In genomic region chr10:73744690-73744994, GRCh38 we compare ENCODE assay signal across 8 cellular contexts. TPM values are rescaled to one million over a fixed set of nuclear protein-coding genes. Genes with fewer than 3 reads are reported as not detected.
DNase-seq lines count a peak whose midpoint lies in the region; ATAC-seq and TF ChIP-seq lines count a peak whose summit lies in the region.

No MANE protein-coding gene starts in this region.

- peak; percentile 53 for DNase-seq in A172 (ENCODE audit: low spot score)
- peak in 2 of 3 donors; percentile 56 to 77 for DNase-seq in Peyer's patch
- DNase-seq in left ventricle myocardium superior: peak; percentile 58
- DNase-seq in skeletal muscle cell (ENCODE audit: low read depth): peak; percentile 8
- no peak for DNase-seq in cerebellar nuclear complex (lab: John Stamatoyannopoulos, UW)

- H3K36me3 Mint-ChIP-seq in activated naive CD8-positive, alpha-beta T cell: peaks cover 13% of the 10 kb centered on the region

- intact Hi-C loops in left ventricle myocardium superior (cut with micrococcal nuclease): no loop called here

- TF ChIP-seq POLR2A in GM18505 (IDR thresholded peaks at IDR 0.05; ENCODE audit: borderline replicate concordance, extremely low read depth, insufficient read depth, insufficient read length) (no peak), Peyer's patch (IDR thresholded peaks at IDR 0.05) (no peak)

- peak; percentile 20 for ATAC-seq in GM18505 (IDR thresholded peaks at IDR 0.05; ENCODE audit: unreplicated experiment)
- ATAC-seq in HG03045 (IDR thresholded peaks at IDR 0.05; ENCODE audit: unreplicated experiment): peak; percentile 31
- ATAC-seq in left ventricle myocardium superior: peak; percentile 16

- H3K4me3 ChIP-seq in Peyer's patch (peak overlapping the region; percentile 61 to 84 (median 71)), skeletal muscle cell (ENCODE audit: low read depth, low read length) (peak overlapping the region; percentile 84)

- H3K27ac ChIP-seq in Peyer's patch: peak overlapping the region; percentile 86 to 93 (median 88)

- H3K36me3 ChIP-seq in Peyer's patch: peaks cover 0 to 51% (median 0%) of the 10 kb centered on the region in 3 donors

- peak overlapping the region; percentile 96 for H3K4me3 Mint-ChIP-seq in activated naive CD8-positive, alpha-beta T cell

- peaks cover 0 to 36% (median 8%) of the 10 kb centered on the region in 4 donors for H3K4me1 ChIP-seq in Peyer's patch

- TF ChIP-seq CTCF in Peyer's patch (IDR thresholded peaks at IDR 0.05): no peak

- peak overlapping the region; percentile 100 for H3K27ac Mint-ChIP-seq in activated naive CD8-positive, alpha-beta T cell

- H3K9me3 ChIP-seq in Peyer's patch: no peaks in the 10 kb centered on the region

- no peaks in the 10 kb centered on the region for H3K9me3 Mint-ChIP-seq in activated naive CD8-positive, alpha-beta T cell (ENCODE audit: low read depth)

- no peaks in the 10 kb centered on the region for H3K27me3 ChIP-seq in Peyer's patch

- H3K27me3 Mint-ChIP-seq in activated naive CD8-positive, alpha-beta T cell: no peaks in the 10 kb centered on the region

- H3K4me1 Mint-ChIP-seq in activated naive CD8-positive, alpha-beta T cell (ENCODE audit: low read depth): peaks cover 38% of the 10 kb centered on the region

RNA-seq across cellular contexts. Expression of gene SEC24C, which starts 0.5 kb away (rescaled TPM):
- total RNA-seq in A172 (2014; rRNA removed; shearing (Covaris generic)): 79.0 and 83.2 TPM in 2 replicates
- total RNA-seq in Peyer's patch (10 to 100 TPM; 48.7 to 81.5 (median 79.9) TPM), left ventricle myocardium superior (50.5 TPM)

RNA-seq across cellular contexts. Expression of gene CHCHD1, which starts 37.2 kb away (rescaled TPM):
- 77.6 and 90.0 TPM in 2 replicates for total RNA-seq in A172 (2014; rRNA removed; shearing (Covaris generic))
- total RNA-seq in Peyer's patch (10 to 100 TPM in 3 of 4 donors, 1 to 10 TPM in 1; 9.9 to 36.8 (median 20.9) TPM), left ventricle myocardium superior (29.2 TPM)

RNA-seq across cellular contexts. Expression of gene ZSWIM8, which starts 40.8 kb away (rescaled TPM):
- total RNA-seq in A172 (2014; rRNA removed; shearing (Covaris generic)): 32.3 and 47.9 TPM in 2 replicates
- 100 to 1,000 TPM in 3 of 4 donors, 10 to 100 TPM in 1; 87.5 to 345 (median 187) TPM for total RNA-seq in Peyer's patch
- total RNA-seq in left ventricle myocardium superior: 53.9 TPM

RNA-seq across cellular contexts. Expression of gene AGAP5, which starts 46.7 kb away (rescaled TPM):
- total RNA-seq in A172 (2014; rRNA removed; shearing (Covaris generic)): 2.2 and 3.2 TPM in 2 replicates
- total RNA-seq in Peyer's patch (10 to 100 TPM; 11.6 to 23.3 (median 16.1) TPM), left ventricle myocardium superior (3.2 TPM)

Comparison
In these comparisons a context has a peak if more than half of its experiments do, and no peak if none do; other contexts are left out.
1. DNase-seq: peak in A172 (single experiment), Peyer's patch (2 of 3), left ventricle myocardium superior (single experiment) and skeletal muscle cell (single experiment); none in cerebellar nuclear complex (0 of 2).
2. Peak in every context shown above with its lines, with median percentiles within 50 percentile points of each other: ATAC-seq.